In genomic region chr1:23977187-23977853, GRCh38 we compare ENCODE assay signal across 9 cellular contexts. TPM values are rescaled to one million over a fixed set of nuclear protein-coding genes. Genes with fewer than 3 reads are reported as not detected.
DNase-seq lines count a peak whose midpoint lies in the region; ATAC-seq, FAIRE-seq and TF ChIP-seq lines count a peak whose summit lies in the region.
"Had no signal": no experiment of that assay in that cellular context is flagged by ENCODE, and none has a peak within 500 bp of the region (broad histone marks: within the 10 kb centered on the region; RNA-seq: fewer than 3 reads in every experiment).

No MANE protein-coding gene starts in this region.

- H3K9me3 ChIP-seq in keratinocyte (ENCODE audit: control insufficient read depth, low read depth, low read length) = no peaks in the 10 kb centered on the region
- no peaks in the 10 kb centered on the region for H3K9me3 ChIP-seq in tibial artery
- no peaks in the 10 kb centered on the region for H3K9me3 ChIP-seq in kidney (ENCODE audit: control insufficient read depth in 1 of 2, low read length in 2 of 2)

- H3K4me2 ChIP-seq in keratinocyte (ENCODE audit: control insufficient read depth, extremely low read depth, insufficient read depth, low read depth, low read length) = peak overlapping the region; percentile 84

- no peak for DNase-seq in activated naive CD4-positive, alpha-beta T cell treated with anti-CD3 and anti-CD28 coated beads for 36 hours
- no peak for DNase-seq in activated naive CD4-positive, alpha-beta T cell treated with anti-CD3 and anti-CD28 coated beads, Interleukin-2, amount 50 U/mL, for 16 hours
- no peak for DNase-seq in activated CD8-positive, alpha-beta T cell treated with anti-CD3 and anti-CD28 coated beads, Interleukin-2, amount 10 ng/mL, durations not matched to agents 7 days and 5 days
- DNase-seq in keratinocyte (ENCODE audit: low read depth, low spot score) (no peak), tibial artery (no peak), NOMO-1 (lab: John Stamatoyannopoulos, UW; ENCODE audit: unreplicated experiment in 2 of 2) (no peak), kidney (no peak), SK-N-DZ (ENCODE audit: low spot score) (no peak)
- DNase-seq: NCI-H69 had no signal

- peaks cover 60% of the 10 kb centered on the region for H3K36me3 Mint-ChIP-seq in activated naive CD4-positive, alpha-beta T cell treated with anti-CD3 and anti-CD28 coated beads for 36 hours (ENCODE audit: low read depth)
- peaks cover 71% of the 10 kb centered on the region for H3K36me3 Mint-ChIP-seq in activated CD8-positive, alpha-beta T cell treated with anti-CD3 and anti-CD28 coated beads, Interleukin-2, amount 10 ng/mL, durations not matched to agents 7 days and 5 days (ENCODE audit: low read depth)

- TF ChIP-seq CTCF in keratinocyte (optimal IDR thresholded peaks at IDR 0.05 in 1 of 3, IDR thresholded peaks at IDR 0.05 in 1 of 3, conservative IDR thresholded peaks at IDR 0.05 in 1 of 3; ENCODE audit: extremely low read depth in 1 of 3, insufficient read depth in 2 of 3, low read length in 3 of 3) (no peak), tibial artery (IDR thresholded peaks at IDR 0.05) (no peak), kidney (IDR thresholded peaks at IDR 0.05; ENCODE audit: borderline replicate concordance, extremely low read depth, insufficient read depth) (no peak)

- no peak for FAIRE-seq in keratinocyte (lab: Jason Lieb, UNC)
- FAIRE-seq in kidney (lab: Jason Lieb, UNC) = no peak

- intact Hi-C loops in activated naive CD4-positive, alpha-beta T cell treated with anti-CD3 and anti-CD28 coated beads for 36 hours (cut with micrococcal nuclease) = no loop called here
- intact Hi-C loops in tibial artery (cut with DNase I; ENCODE audit: low total_unique reads) = no loop called here
- intact Hi-C loops in kidney (cut with DNase I) = no loop called here

- H3K27ac ChIP-seq in keratinocyte (ENCODE audit: control insufficient read depth, insufficient read depth, low read length) (no peak overlapping the region), tibial artery (peak overlapping the region; percentile 97 to 98), kidney (ENCODE audit: low read depth in 2 of 2, low read length in 2 of 2) (no peak overlapping the region)

- no peaks in the 10 kb centered on the region for H3K9me1 ChIP-seq in keratinocyte (ENCODE audit: control insufficient read depth, extremely low read depth, insufficient read depth, low read length)

- H3K36me3 ChIP-seq in keratinocyte (ENCODE audit: control insufficient read depth in 2 of 2, extremely low read depth in 1 of 2, insufficient read depth in 2 of 2, low read length in 2 of 2) (peaks cover 6 to 20% of the 10 kb centered on the region in 2 experiments), tibial artery (peaks cover 7 to 17% (median 9%) of the 10 kb centered on the region in 3 donors), kidney (ENCODE audit: control insufficient read depth in 1 of 2, insufficient read depth in 2 of 2, low read length in 2 of 2) (peaks cover 0 to 6% of the 10 kb centered on the region in 2 donors)

- POLR2A ChIA-PET in activated CD8-positive, alpha-beta T cell treated with anti-CD3 and anti-CD28 coated beads, Interleukin-2, amount 10 ng/mL, durations not matched to agents 7 days and 5 days (lab: Charles Lee) = interaction anchor here (1.0 to 7.9 kb wide), 5 partner anchors 10 to 51 kb away, joined by 3 to 151 read pairs (median 4); partner anchors contain the start of gene PNRC2

- peaks cover 43% of the 10 kb centered on the region for H3K4me1 Mint-ChIP-seq in activated naive CD4-positive, alpha-beta T cell treated with anti-CD3 and anti-CD28 coated beads for 36 hours (ENCODE audit: low read depth)
- H3K4me1 Mint-ChIP-seq in activated CD8-positive, alpha-beta T cell treated with anti-CD3 and anti-CD28 coated beads, Interleukin-2, amount 10 ng/mL, durations not matched to agents 7 days and 5 days (ENCODE audit: low read depth) = peaks cover 59% of the 10 kb centered on the region

- H3K4me3 ChIP-seq in keratinocyte (ENCODE audit: control insufficient read depth in 2 of 3, extremely low read depth in 1 of 3, insufficient read depth in 2 of 3, low read depth in 1 of 3, low read length in 3 of 3) (peak overlapping the region in 1 of 3 experiments; percentile 15), tibial artery (peak overlapping the region in 1 of 2 donors; percentile 25), kidney (ENCODE audit: low read length in 2 of 2) (no peak overlapping the region)

- peaks cover 76% of the 10 kb centered on the region for H3K79me2 ChIP-seq in keratinocyte (ENCODE audit: control insufficient read depth, insufficient read depth, low read length)

- H3K4me1 ChIP-seq in keratinocyte (ENCODE audit: control insufficient read depth, extremely low read depth, insufficient read depth, low read length) = peaks cover 19% of the 10 kb centered on the region
- peaks cover 0 to 63% (median 41%) of the 10 kb centered on the region in 4 donors for H3K4me1 ChIP-seq in tibial artery
- H3K4me1 ChIP-seq in kidney (ENCODE audit: control insufficient read depth in 1 of 2, insufficient read depth in 1 of 2, low read depth in 1 of 2, low read length in 2 of 2) = peaks cover 7 to 17% of the 10 kb centered on the region in 2 donors

- peak overlapping the region; percentile 94 for H3K4me3 Mint-ChIP-seq in activated naive CD4-positive, alpha-beta T cell treated with anti-CD3 and anti-CD28 coated beads for 36 hours
- peak overlapping the region; percentile 92 for H3K4me3 Mint-ChIP-seq in activated CD8-positive, alpha-beta T cell treated with anti-CD3 and anti-CD28 coated beads, Interleukin-2, amount 10 ng/mL, durations not matched to agents 7 days and 5 days

- no peaks in the 10 kb centered on the region for H3K9me3 Mint-ChIP-seq in activated naive CD4-positive, alpha-beta T cell treated with anti-CD3 and anti-CD28 coated beads for 36 hours
- no peaks in the 10 kb centered on the region for H3K9me3 Mint-ChIP-seq in activated CD8-positive, alpha-beta T cell treated with anti-CD3 and anti-CD28 coated beads, Interleukin-2, amount 10 ng/mL, durations not matched to agents 7 days and 5 days (ENCODE audit: insufficient read depth)

- CTCF ChIA-PET in activated naive CD4-positive, alpha-beta T cell treated with anti-CD3 and anti-CD28 coated beads for 36 hours (lab: Charles Lee) = interaction anchor here (0.8 to 1.0 kb wide), 2 partner anchors 13 to 166 kb away, joined by 3 to 4 read pairs; no protein-coding TSS in a partner anchor
- CTCF ChIA-PET in activated CD8-positive, alpha-beta T cell treated with anti-CD3 and anti-CD28 coated beads, Interleukin-2, amount 10 ng/mL, durations not matched to agents 7 days and 5 days (lab: Charles Lee) = interaction anchor here (2.0 kb wide), 1 partner anchor 9 kb away, joined by 6 read pairs; no protein-coding TSS in a partner anchor

- no peak overlapping the region for H2AFZ ChIP-seq in keratinocyte (ENCODE audit: control insufficient read depth, low read length)

- peak overlapping the region; percentile 84 for H3K27ac Mint-ChIP-seq in activated naive CD4-positive, alpha-beta T cell treated with anti-CD3 and anti-CD28 coated beads for 36 hours
- H3K27ac Mint-ChIP-seq in activated CD8-positive, alpha-beta T cell treated with anti-CD3 and anti-CD28 coated beads, Interleukin-2, amount 10 ng/mL, durations not matched to agents 7 days and 5 days = peak overlapping the region; percentile 85

- H3K27me3 ChIP-seq in keratinocyte (ENCODE audit: control insufficient read depth, extremely low read depth, insufficient read depth, low read length) (no peaks in the 10 kb centered on the region), tibial artery (no peaks in the 10 kb centered on the region)

- no peaks in the 10 kb centered on the region for H3K27me3 Mint-ChIP-seq in activated naive CD4-positive, alpha-beta T cell treated with anti-CD3 and anti-CD28 coated beads for 36 hours (ENCODE audit: low read depth)
- H3K27me3 Mint-ChIP-seq in activated CD8-positive, alpha-beta T cell treated with anti-CD3 and anti-CD28 coated beads, Interleukin-2, amount 10 ng/mL, durations not matched to agents 7 days and 5 days (ENCODE audit: low read depth) = no peaks in the 10 kb centered on the region

- peaks cover 3% of the 10 kb centered on the region for H4K20me1 ChIP-seq in keratinocyte (ENCODE audit: control insufficient read depth, extremely low read depth, insufficient read depth, low read length)

- ATAC-seq in activated CD8-positive, alpha-beta T cell treated with anti-CD3 and anti-CD28 coated beads, Interleukin-2, amount 10 ng/mL, durations not matched to agents 7 days and 5 days = no peak

- dilution Hi-C loops in keratinocyte (cut with MboI; ENCODE audit: extremely low pct_ligation_motif_present, low sequenced_read_pairs) = no loop called here

- no peak overlapping the region for H3K9ac ChIP-seq in keratinocyte (ENCODE audit: control insufficient read depth, extremely low read depth, insufficient read depth, low read length)
- H3K9ac ChIP-seq in kidney (ENCODE audit: low read length in 2 of 2) = no peak overlapping the region

RNA-seq across cellular contexts. Expression of gene SRSF10, which starts 2.8 kb away (rescaled TPM):
- total RNA-seq in activated naive CD4-positive, alpha-beta T cell treated with anti-CD3 and anti-CD28 coated beads for 36 hours = 100 to 1,000 TPM; 169 to 178 TPM
- 100 to 1,000 TPM; 223 to 228 TPM for total RNA-seq in activated CD8-positive, alpha-beta T cell treated with anti-CD3 and anti-CD28 coated beads, Interleukin-2, amount 10 ng/mL, durations not matched to agents 7 days and 5 days
- 68.4 to 116 TPM (median 75.2 TPM) in 3 replicates for polyA plus RNA-seq in keratinocyte
- 63.3 TPM for polyA plus RNA-seq in keratinocyte (2011; ENCODE audit: low read depth)
- 54.1 and 86.8 TPM in 2 replicates for polyA plus RNA-seq in keratinocyte (2011; cell fraction: cytosol; rRNA removed)
- polyA plus RNA-seq in keratinocyte (2011; cell fraction: nucleus; rRNA removed) = 83.2 and 110 TPM in 2 replicates
- polyA plus RNA-seq in keratinocyte (2012; ENCODE audit: low replicate concordance) = 37.8 and 68.9 TPM in 2 replicates
- polyA minus RNA-seq in keratinocyte = 25.7 to 97.1 TPM (median 43.6 TPM) in 3 replicates
- polyA minus RNA-seq in keratinocyte (2011; cell fraction: cytosol; rRNA and poly(A)+ RNA removed) = 43.4 TPM
- polyA minus RNA-seq in keratinocyte (2011; cell fraction: nucleus; rRNA and poly(A)+ RNA removed) = 50.1 and 65.9 TPM in 2 replicates
- 96.2 TPM for total RNA-seq in kidney
- 48.5 TPM for polyA plus RNA-seq in kidney (ENCODE audit: insufficient read depth, low read depth, low replicate concordance)
- polyA plus RNA-seq in SK-N-DZ (2014; cell fraction: cytosol; rRNA removed) = 134 and 162 TPM in 2 replicates
- 321 and 359 TPM in 2 replicates for polyA plus RNA-seq in SK-N-DZ (2014; cell fraction: nucleus; rRNA removed)

RNA-seq across cellular contexts. Expression of gene PNRC2, which starts 17.7 kb away (rescaled TPM):
- total RNA-seq in activated naive CD4-positive, alpha-beta T cell treated with anti-CD3 and anti-CD28 coated beads for 36 hours = 100 to 1,000 TPM; 178 to 209 TPM
- total RNA-seq in activated CD8-positive, alpha-beta T cell treated with anti-CD3 and anti-CD28 coated beads, Interleukin-2, amount 10 ng/mL, durations not matched to agents 7 days and 5 days = 100 to 1,000 TPM; 129 to 134 TPM
- polyA plus RNA-seq in keratinocyte = 62.7 to 87.1 TPM (median 74.3 TPM) in 3 replicates
- polyA plus RNA-seq in keratinocyte (2011; ENCODE audit: low read depth) = 342 TPM
- 44.9 and 66.7 TPM in 2 replicates for polyA plus RNA-seq in keratinocyte (2011; cell fraction: cytosol; rRNA removed)
- 69.6 and 101 TPM in 2 replicates for polyA plus RNA-seq in keratinocyte (2011; cell fraction: nucleus; rRNA removed)
- polyA plus RNA-seq in keratinocyte (2012; ENCODE audit: low replicate concordance) = 63.3 and 67.1 TPM in 2 replicates
- 9.2 to 66.4 TPM (median 56.3 TPM) in 3 replicates for polyA minus RNA-seq in keratinocyte
- 60.0 TPM for polyA minus RNA-seq in keratinocyte (2011; cell fraction: cytosol; rRNA and poly(A)+ RNA removed)
- 34.6 and 41.4 TPM in 2 replicates for polyA minus RNA-seq in keratinocyte (2011; cell fraction: nucleus; rRNA and poly(A)+ RNA removed)
- 107 TPM for total RNA-seq in kidney
- 86.3 TPM for polyA plus RNA-seq in kidney (ENCODE audit: insufficient read depth, low read depth, low replicate concordance)
- polyA plus RNA-seq in SK-N-DZ (2014; cell fraction: cytosol; rRNA removed) = 73.5 and 80.7 TPM in 2 replicates
- 45.7 and 60.9 TPM in 2 replicates for polyA plus RNA-seq in SK-N-DZ (2014; cell fraction: nucleus; rRNA removed)

Comparison
In these comparisons a context has a peak if more than half of its experiments do, and no peak if none do; other contexts are left out.
1. H3K27ac ChIP-seq: peak in tibial artery (2 of 2); none in keratinocyte (single experiment) and kidney (0 of 2).